In genomic region chr13:37208052-37208451, GRCh38 we compare ENCODE assay signal across 1 cellular context.
A peak's percentile ranks its signal among the peaks of the same experiment; 100 is the strongest.
TF ChIP-seq lines count a peak whose summit lies in the region.

No MANE protein-coding gene starts in this region.

TF ChIP-seq in HEK293, 187 proteins besides CTCF, POLR2A, EP300 and RAD21 (continued from another document):
- TF ChIP-seq ZNF112 (tag by site-specific recombination; IDR thresholded peaks at IDR 0.05) (no peak), SP2 (tag by site-specific recombination; IDR thresholded peaks at IDR 0.05) (no peak), ZNF624 (tag by site-specific recombination; IDR thresholded peaks at IDR 0.05) (no peak), KLF1 (tag by site-specific recombination; IDR thresholded peaks at IDR 0.05) (no peak), ZNF302 (tag by site-specific recombination; IDR thresholded peaks at IDR 0.05; ENCODE audit: low read depth) (no peak), PATZ1 (tag by site-specific recombination; IDR thresholded peaks at IDR 0.05) (no peak), ZIC2 (tag by site-specific recombination; IDR thresholded peaks at IDR 0.05) (no peak), WT1 (tag by site-specific recombination; IDR thresholded peaks at IDR 0.05) (no peak), YY2 (tag by site-specific recombination; IDR thresholded peaks at IDR 0.05) (no peak), ZNF140 (tag by site-specific recombination; IDR thresholded peaks at IDR 0.05) (no peak), FEZF1 (tag by site-specific recombination; IDR thresholded peaks at IDR 0.05) (peak; percentile 93)
